In genomic region chr15:92733934-92734521, GRCh38 we compare ENCODE assay signal across 9 cellular contexts.
DNase-seq lines count a peak whose midpoint lies in the region; ATAC-seq and TF ChIP-seq lines count a peak whose summit lies in the region.
"Had no signal": no experiment of that assay in that cellular context is flagged by ENCODE, and none has a peak within 500 bp of the region (broad histone marks: within the 10 kb centered on the region; RNA-seq: fewer than 3 reads in every experiment).

No MANE protein-coding gene starts in this region.

- no peaks in the 10 kb centered on the region for H3K27me3 ChIP-seq in esophagus squamous epithelium
- H3K27me3 ChIP-seq in naive thymus-derived CD4-positive, alpha-beta T cell (ENCODE audit: control insufficient read depth in 2 of 2, insufficient read depth in 2 of 2, low read length in 2 of 2), result no peaks in the 10 kb centered on the region

- H3K4me1 ChIP-seq in esophagus squamous epithelium, result peaks cover 0 to 13% (median 0%) of the 10 kb centered on the region in 3 donors
- H3K4me1 ChIP-seq in naive thymus-derived CD4-positive, alpha-beta T cell (ENCODE audit: control insufficient read depth in 2 of 2, insufficient read depth in 2 of 2, low read length in 2 of 2), result peaks cover 0 to 3% of the 10 kb centered on the region in 2 donors

- POLR2A ChIA-PET in activated CD8-positive, alpha-beta T cell treated with anti-CD3 and anti-CD28 coated beads, Interleukin-2, amount 10 ng/mL, durations not matched to agents 7 days and 5 days (lab: Charles Lee), result no interaction called here
- POLR2A ChIA-PET in naive thymus-derived CD4-positive, alpha-beta T cell (lab: Charles Lee), result no interaction called here

- H3K36me3 ChIP-seq in esophagus squamous epithelium, result no peaks in the 10 kb centered on the region
- H3K36me3 ChIP-seq in naive thymus-derived CD4-positive, alpha-beta T cell (ENCODE audit: control insufficient read depth in 2 of 3, insufficient read depth in 3 of 3, low read length in 3 of 3), result no peaks in the 10 kb centered on the region

- CTCF ChIA-PET in activated CD8-positive, alpha-beta T cell treated with anti-CD3 and anti-CD28 coated beads, Interleukin-2, amount 10 ng/mL, durations not matched to agents 7 days and 5 days (lab: Charles Lee), result interaction anchor here (1.2 to 2.0 kb wide), 3 partner anchors 17 to 63 kb away, joined by 3 to 5 read pairs (median 5); no protein-coding TSS in a partner anchor
- CTCF ChIA-PET in naive thymus-derived CD4-positive, alpha-beta T cell (lab: Charles Lee), result interaction anchor here (0.9 to 1.5 kb wide), 2 partner anchors 10 to 63 kb away, joined by 4 read pairs; no protein-coding TSS in a partner anchor

- H3K27ac Mint-ChIP-seq in T-helper 1 cell treated with Interleukin-12 subunit alpha and Interleukin-12 subunit beta and Interleukin-4 antibody, amounts not matched to agents 30 μg/mL and 1 μg/mL, for 36 hours, result no peak overlapping the region
- H3K27ac Mint-ChIP-seq in activated CD8-positive, alpha-beta T cell treated with anti-CD3 and anti-CD28 coated beads, Interleukin-2, amount 10 ng/mL, durations not matched to agents 7 days and 5 days, result peak overlapping the region; percentile 57
- peak overlapping the region in 8 of 9 donors; percentile 33 to 82 (median 72) for H3K27ac Mint-ChIP-seq in naive thymus-derived CD4-positive, alpha-beta T cell

- TF ChIP-seq CTCF in esophagus squamous epithelium (IDR thresholded peaks at IDR 0.05), result no peak

- peaks cover 35% of the 10 kb centered on the region for H3K27me3 Mint-ChIP-seq in T-helper 1 cell treated with Interleukin-12 subunit alpha and Interleukin-12 subunit beta and Interleukin-4 antibody, amounts not matched to agents 30 μg/mL and 1 μg/mL, for 36 hours (ENCODE audit: low read depth)
- H3K27me3 Mint-ChIP-seq in activated CD8-positive, alpha-beta T cell treated with anti-CD3 and anti-CD28 coated beads, Interleukin-2, amount 10 ng/mL, durations not matched to agents 7 days and 5 days (ENCODE audit: low read depth), result peaks cover 23% of the 10 kb centered on the region
- peaks cover 0 to 32% (median 10%) of the 10 kb centered on the region in 5 donors for H3K27me3 Mint-ChIP-seq in naive thymus-derived CD4-positive, alpha-beta T cell

- H3K27ac ChIP-seq in esophagus squamous epithelium, result peak overlapping the region in 2 of 4 donors; percentile 39 to 77
- H3K27ac ChIP-seq in naive thymus-derived CD4-positive, alpha-beta T cell (ENCODE audit: low read depth, low read length), result no peak overlapping the region
- H3K27ac ChIP-seq: C4-2B had no signal

- H3K4me1 Mint-ChIP-seq in T-helper 1 cell treated with Interleukin-12 subunit alpha and Interleukin-12 subunit beta and Interleukin-4 antibody, amounts not matched to agents 30 μg/mL and 1 μg/mL, for 36 hours (ENCODE audit: low read depth), result peaks cover 3% of the 10 kb centered on the region
- H3K4me1 Mint-ChIP-seq in activated CD8-positive, alpha-beta T cell treated with anti-CD3 and anti-CD28 coated beads, Interleukin-2, amount 10 ng/mL, durations not matched to agents 7 days and 5 days (ENCODE audit: low read depth), result peaks cover 12% of the 10 kb centered on the region
- H3K4me1 Mint-ChIP-seq in naive thymus-derived CD4-positive, alpha-beta T cell, result peaks cover 0 to 18% (median 12%) of the 10 kb centered on the region in 7 donors

- no peaks in the 10 kb centered on the region for H3K9me3 Mint-ChIP-seq in T-helper 1 cell treated with Interleukin-12 subunit alpha and Interleukin-12 subunit beta and Interleukin-4 antibody, amounts not matched to agents 30 μg/mL and 1 μg/mL, for 36 hours
- no peaks in the 10 kb centered on the region for H3K9me3 Mint-ChIP-seq in activated CD8-positive, alpha-beta T cell treated with anti-CD3 and anti-CD28 coated beads, Interleukin-2, amount 10 ng/mL, durations not matched to agents 7 days and 5 days (ENCODE audit: insufficient read depth)
- peaks cover 0 to 2% (median 0%) of the 10 kb centered on the region in 11 donors for H3K9me3 Mint-ChIP-seq in naive thymus-derived CD4-positive, alpha-beta T cell

- H3K9me3 ChIP-seq in esophagus squamous epithelium, result no peaks in the 10 kb centered on the region
- H3K9me3 ChIP-seq in naive thymus-derived CD4-positive, alpha-beta T cell (ENCODE audit: control insufficient read depth in 2 of 3, low read length in 3 of 3), result no peaks in the 10 kb centered on the region

- no peak for DNase-seq in T-helper 1 cell
- peak; percentile 25 for DNase-seq in activated CD8-positive, alpha-beta T cell treated with anti-CD3 and anti-CD28 coated beads, Interleukin-2, amount 10 ng/mL, durations not matched to agents 7 days and 5 days
- no peak for DNase-seq in esophagus squamous epithelium (lab: John Stamatoyannopoulos, UW)
- peak in 5 of 9 donors; percentile 14 to 36 (median 30) for DNase-seq in naive thymus-derived CD4-positive, alpha-beta T cell

- peak; percentile 83 for ATAC-seq in activated CD8-positive, alpha-beta T cell treated with anti-CD3 and anti-CD28 coated beads, Interleukin-2, amount 10 ng/mL, durations not matched to agents 7 days and 5 days
- no peak for ATAC-seq in naive thymus-derived CD4-positive, alpha-beta T cell
- ATAC-seq in GM19328 (IDR thresholded peaks at IDR 0.05; ENCODE audit: unreplicated experiment) (no peak), HG03571 (IDR thresholded peaks at IDR 0.05; ENCODE audit: unreplicated experiment) (no peak), GM19463 (IDR thresholded peaks at IDR 0.05; ENCODE audit: unreplicated experiment) (no peak)

- WGBS in esophagus squamous epithelium, 2 donors, result 9 to 22% methylated on average over 20 to 27 of the region's 33 CpGs

- peak overlapping the region; percentile 77 for H3K4me3 Mint-ChIP-seq in T-helper 1 cell treated with Interleukin-12 subunit alpha and Interleukin-12 subunit beta and Interleukin-4 antibody, amounts not matched to agents 30 μg/mL and 1 μg/mL, for 36 hours
- peak overlapping the region; percentile 76 for H3K4me3 Mint-ChIP-seq in activated CD8-positive, alpha-beta T cell treated with anti-CD3 and anti-CD28 coated beads, Interleukin-2, amount 10 ng/mL, durations not matched to agents 7 days and 5 days
- H3K4me3 Mint-ChIP-seq in naive thymus-derived CD4-positive, alpha-beta T cell, result peak overlapping the region; percentile 83 to 95 (median 90)

- intact Hi-C loops in esophagus squamous epithelium (cut with DNase I), result no loop called here
- intact Hi-C loops in naive thymus-derived CD4-positive, alpha-beta T cell (cut with micrococcal nuclease), result no loop called here

- peak overlapping the region; percentile 33 to 53 (median 42) for H3K4me3 ChIP-seq in esophagus squamous epithelium
- peak overlapping the region; percentile 58 for H3K4me3 ChIP-seq in naive thymus-derived CD4-positive, alpha-beta T cell (ENCODE audit: low read length)

- H3K36me3 Mint-ChIP-seq in T-helper 1 cell treated with Interleukin-12 subunit alpha and Interleukin-12 subunit beta and Interleukin-4 antibody, amounts not matched to agents 30 μg/mL and 1 μg/mL, for 36 hours (ENCODE audit: low read depth), result no peaks in the 10 kb centered on the region
- no peaks in the 10 kb centered on the region for H3K36me3 Mint-ChIP-seq in activated CD8-positive, alpha-beta T cell treated with anti-CD3 and anti-CD28 coated beads, Interleukin-2, amount 10 ng/mL, durations not matched to agents 7 days and 5 days (ENCODE audit: low read depth)
- H3K36me3 Mint-ChIP-seq in naive thymus-derived CD4-positive, alpha-beta T cell, result no peaks in the 10 kb centered on the region

- no peak for TF ChIP-seq POLR2A in esophagus squamous epithelium (IDR thresholded peaks at IDR 0.05)

Comparison
In these comparisons a context has a peak if more than half of its experiments do, and no peak if none do; other contexts are left out.
1. DNase-seq: peak in activated CD8-positive, alpha-beta T cell treated with anti-CD3 and anti-CD28 coated beads, Interleukin-2, amount 10 ng/mL, durations not matched to agents 7 days and 5 days (single experiment) and naive thymus-derived CD4-positive, alpha-beta T cell (5 of 9); none in T-helper 1 cell (0 of 5) and esophagus squamous epithelium (single experiment).
2. Peak in every context shown above with its lines, with median percentiles within 50 percentile points of each other: H3K4me3 Mint-ChIP-seq.